In the genomic region with DNA sequence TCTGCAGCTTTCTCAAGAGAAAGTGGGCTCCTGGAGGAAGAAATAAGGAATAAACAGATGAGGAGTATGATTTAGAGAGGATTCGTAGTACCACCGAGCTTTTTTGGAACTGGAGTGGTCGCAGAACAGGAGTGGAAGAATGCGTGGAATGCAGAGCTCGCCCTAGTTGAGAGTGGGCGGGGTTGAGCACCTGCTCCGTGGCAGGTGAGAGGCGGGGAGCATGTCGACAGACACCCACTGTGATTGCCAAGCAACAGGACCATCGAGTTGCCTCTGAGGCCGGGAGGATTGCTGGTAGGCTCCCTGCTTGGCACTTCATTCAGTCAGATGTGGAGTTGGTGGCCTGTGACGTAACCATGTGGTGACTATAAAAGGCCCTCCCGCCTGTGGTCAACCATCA, we compare ENCODE assay signal across 13 cellular contexts. TPM values are rescaled to one million over a fixed set of nuclear protein-coding genes. Genes with fewer than 3 reads are reported as not detected.
"Had no signal": no experiment of that assay in that cellular context is flagged by ENCODE, and none has a peak within 500 bp of the region (broad histone marks: within the 10 kb centered on the region; RNA-seq: fewer than 3 reads in every experiment).

No MANE protein-coding gene starts in this region.

RNA-seq across cellular contexts. Expression of gene H2BW2, which starts 15.2 kb away (rescaled TPM):
- total RNA-seq: activated CD4-positive, alpha-beta memory T cell treated with anti-CD3 and anti-CD28 coated beads for 36 hours; activated CD4-positive, alpha-beta memory T cell treated with anti-CD3 and anti-CD28 coated beads, Interleukin-2, amount 10 ng/mL, durations not matched to agents 7 days and 5 days; activated CD4-positive, alpha-beta T cell treated with anti-CD3 and anti-CD28 coated beads for 36 hours; activated CD4-positive, alpha-beta T cell treated with anti-CD3 and anti-CD28 coated beads, Interleukin-2, amount 10 ng/mL, durations not matched to agents 24 days and 14 days; activated CD8-positive, alpha-beta memory T cell treated with anti-CD3 and anti-CD28 coated beads, Interleukin-2, amount 10 ng/mL, durations not matched to agents 7 days and 5 days; activated CD8-positive, alpha-beta T cell treated with anti-CD3 and anti-CD28 coated beads for 36 hours; activated CD8-positive, alpha-beta T cell treated with anti-CD3 and anti-CD28 coated beads, Interleukin-2, amount 10 ng/mL, durations not matched to agents 7 days and 5 days; T-helper 1 cell treated with Interleukin-12 subunit alpha and Interleukin-12 subunit beta and Interleukin-4 antibody, amounts not matched to agents 30 ng/mL and 1 ng/mL, for 36 hours; T-helper 17 cell; T-helper 2 cell treated with Interferon-gamma antibody and Interleukin-4, amounts not matched to agents 100 ng/mL and 5 ng/mL, for 36 hours had no signal

RNA-seq across cellular contexts. Expression of gene H2BW1, which starts 41.4 kb away (rescaled TPM):
- total RNA-seq: activated B cell treated with CpG ODN at 0.5 μM for 24 hours; activated CD4-positive, alpha-beta memory T cell treated with anti-CD3 and anti-CD28 coated beads for 36 hours; activated CD4-positive, alpha-beta memory T cell treated with anti-CD3 and anti-CD28 coated beads, Interleukin-2, amount 10 ng/mL, durations not matched to agents 7 days and 5 days; activated CD4-positive, alpha-beta T cell treated with anti-CD3 and anti-CD28 coated beads for 36 hours; activated CD4-positive, alpha-beta T cell treated with anti-CD3 and anti-CD28 coated beads, Interleukin-2, amount 10 ng/mL, durations not matched to agents 24 days and 14 days; activated CD4-positive, alpha-beta T cell treated with anti-CD3 and anti-CD28 coated beads, Interleukin-2, amount 10 ng/mL, durations not matched to agents 7 days and 5 days; activated CD8-positive, alpha-beta memory T cell treated with anti-CD3 and anti-CD28 coated beads for 36 hours; activated CD8-positive, alpha-beta memory T cell treated with anti-CD3 and anti-CD28 coated beads, Interleukin-2, amount 10 ng/mL, durations not matched to agents 7 days and 5 days; activated CD8-positive, alpha-beta T cell treated with anti-CD3 and anti-CD28 coated beads for 36 hours; activated CD8-positive, alpha-beta T cell treated with anti-CD3 and anti-CD28 coated beads, Interleukin-2, amount 10 ng/mL, durations not matched to agents 7 days and 5 days; T-helper 1 cell treated with Interleukin-12 subunit alpha and Interleukin-12 subunit beta and Interleukin-4 antibody, amounts not matched to agents 30 ng/mL and 1 ng/mL, for 36 hours; T-helper 17 cell; T-helper 2 cell treated with Interferon-gamma antibody and Interleukin-4, amounts not matched to agents 100 ng/mL and 5 ng/mL, for 36 hours had no signal
